ENCODE assay signal across 19 cellular contexts in the genomic region with DNA sequence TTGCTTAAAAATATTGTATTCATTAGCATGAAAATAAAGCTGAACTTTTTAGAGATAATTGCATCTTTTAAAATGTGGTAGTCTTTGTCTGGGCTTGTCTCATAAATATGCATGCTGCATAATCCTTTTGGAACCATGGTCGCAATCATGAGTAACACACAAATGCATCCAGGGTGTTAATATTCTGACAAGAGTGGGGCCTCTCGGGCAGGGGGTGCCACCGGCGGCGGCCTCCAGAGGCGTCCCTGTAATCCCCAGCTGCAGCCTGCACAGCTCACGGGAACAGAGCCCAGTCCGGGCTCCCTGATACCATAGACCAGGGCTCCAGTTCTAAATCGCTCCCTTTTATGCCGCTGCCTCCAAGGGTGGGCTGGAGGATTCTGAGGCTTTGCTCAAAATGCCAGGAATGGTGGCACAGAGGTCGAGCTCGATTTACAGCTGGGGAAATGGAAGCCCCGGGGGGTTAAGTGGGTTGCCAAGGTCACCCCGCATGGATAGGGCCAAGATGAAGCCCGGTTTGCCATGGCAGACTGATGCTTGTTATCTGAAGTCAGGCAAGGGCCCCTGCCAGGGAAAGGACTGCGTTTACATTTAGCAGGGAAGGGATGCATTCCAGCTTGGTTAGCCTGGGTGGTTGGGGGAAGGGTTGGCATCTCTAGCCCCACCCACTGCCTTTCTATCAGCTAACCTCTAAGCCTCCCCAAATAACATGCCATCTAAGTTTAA.
A peak's percentile ranks its signal among the peaks of the same experiment; 100 is the strongest.
DNase-seq lines count a peak whose midpoint lies in the region; ATAC-seq and TF ChIP-seq lines count a peak whose summit lies in the region.
"Had no signal": no experiment of that assay in that cellular context is flagged by ENCODE, and none has a peak within 500 bp of the region (broad histone marks: within the 10 kb centered on the region; RNA-seq: fewer than 3 reads in every experiment).

No MANE protein-coding gene starts in this region.

- no peaks in the 10 kb centered on the region for H3K27me3 ChIP-seq in SJSA1 (replicated peaks)
- H3K27me3 ChIP-seq: upper lobe of right lung had no signal

- peak; percentile 20 for DNase-seq in M059J (ENCODE audit: low read depth)
- peak; percentile 32 to 50 for DNase-seq in SJSA1 (ENCODE audit: low read depth in 1 of 2, low spot score in 2 of 2)
- DNase-seq in hippocampal formation (lab: John Stamatoyannopoulos, UW), result peak; percentile 34 to 37
- peak; percentile 39 for DNase-seq in retinal pigment epithelial cell (ENCODE audit: low read depth)
- DNase-seq in HK-2 (ENCODE audit: unreplicated experiment), result no peak
- no peak for DNase-seq in glutamatergic neuron
- DNase-seq: activated gamma-delta T cell; brain microvascular endothelial cell; effector memory CD4-positive, alpha-beta T cell; EL; kidney glomerular epithelial cell; MM.1S; NCI-H345; PC-9; right cardiac atrium; stimulated activated CD4-positive, alpha-beta T cell treated with anti-CD3 and anti-CD28 coated beads, Interleukin-4, amount 100 ng/mL, for 24 hours; upper lobe of right lung had no signal

- no peak for ATAC-seq in HG02588 (IDR thresholded peaks at IDR 0.05; ENCODE audit: unreplicated experiment)
- ATAC-seq: foreskin keratinocyte, upper lobe of right lung had no signal

- H3K4me3 ChIP-seq in SJSA1 (no peak overlapping the region), retinal pigment epithelial cell (ENCODE audit: low read length) (peak overlapping the region; percentile 12)
- H3K4me3 ChIP-seq: PC-9, upper lobe of right lung had no signal

- H3K36me3 Mint-ChIP-seq in glutamatergic neuron (ENCODE audit: unreplicated experiment), result no peaks in the 10 kb centered on the region

- peaks cover 2% of the 10 kb centered on the region for H3K9me3 Mint-ChIP-seq in glutamatergic neuron (ENCODE audit: unreplicated experiment)

- peaks cover 37% of the 10 kb centered on the region for H3K4me1 Mint-ChIP-seq in glutamatergic neuron (ENCODE audit: low read depth, unreplicated experiment)

- TF ChIP-seq CTCF in retinal pigment epithelial cell (conservative IDR thresholded peaks at IDR 0.05; ENCODE audit: low read depth, low read length), result peak; percentile 12
- no peak for TF ChIP-seq CTCF in glutamatergic neuron (IDR thresholded peaks at IDR 0.05; ENCODE audit: partially characterized antibody, unreplicated experiment)

- H3K4me1 ChIP-seq in SJSA1 (replicated peaks), result peaks cover 23% of the 10 kb centered on the region
- H3K4me1 ChIP-seq: foreskin keratinocyte, upper lobe of right lung had no signal

- H3K27me3 Mint-ChIP-seq in glutamatergic neuron (ENCODE audit: unreplicated experiment), result no peaks in the 10 kb centered on the region

- H3K36me3 ChIP-seq in SJSA1, result no peaks in the 10 kb centered on the region
- H3K36me3 ChIP-seq: brain microvascular endothelial cell, upper lobe of right lung had no signal

- no peak overlapping the region for H3K27ac ChIP-seq in SJSA1
- H3K27ac ChIP-seq: brain microvascular endothelial cell, foreskin keratinocyte, PC-9, upper lobe of right lung had no signal

- H3K9me3 ChIP-seq in SJSA1 (replicated peaks), result no peaks in the 10 kb centered on the region
- H3K9me3 ChIP-seq: upper lobe of right lung had no signal

- no peak overlapping the region for H3K27ac Mint-ChIP-seq in glutamatergic neuron (ENCODE audit: unreplicated experiment)

- H3K4me3 Mint-ChIP-seq in glutamatergic neuron (ENCODE audit: unreplicated experiment), result no peak overlapping the region

Comparison
In these comparisons a context has a peak if more than half of its experiments do, and no peak if none do; other contexts are left out.
1. DNase-seq: peak in M059J (single experiment), SJSA1 (2 of 2), hippocampal formation (2 of 2) and retinal pigment epithelial cell (single experiment); none in HK-2 (single experiment) and glutamatergic neuron (single experiment).